Comparison of ENCODE assay signal across 8 cellular contexts in the genomic region with DNA sequence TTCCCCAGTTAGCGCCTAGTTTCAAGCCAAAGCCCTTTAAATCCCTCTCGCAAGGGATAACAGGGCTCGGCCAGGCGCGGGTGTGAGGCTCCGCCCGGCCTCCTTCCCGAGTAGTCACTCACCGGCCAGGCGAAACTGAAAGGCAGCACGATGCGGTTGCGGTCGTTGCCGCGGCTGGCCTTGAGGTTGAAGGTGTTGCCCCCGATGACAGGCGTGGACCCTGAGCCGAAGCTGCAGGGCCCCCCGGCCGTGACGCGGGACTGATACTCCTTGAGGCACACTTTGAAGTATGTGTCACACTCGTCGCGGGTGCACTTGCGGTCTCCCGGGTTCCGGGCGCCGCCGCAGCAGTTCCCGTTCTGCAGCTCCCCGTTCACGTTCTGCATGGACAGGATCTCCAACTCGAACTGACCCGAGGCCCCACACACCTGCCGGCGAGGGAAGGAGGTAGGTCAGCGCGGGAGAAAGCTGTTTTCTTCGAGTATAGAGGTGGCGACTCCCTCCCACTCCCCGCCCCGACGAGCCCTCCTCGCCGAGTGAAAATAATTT. TPM values are rescaled to one million over a fixed set of nuclear protein-coding genes. Genes with fewer than 3 reads are reported as not detected.
DNase-seq lines count a peak whose midpoint lies in the region; ATAC-seq and TF ChIP-seq lines count a peak whose summit lies in the region.

No MANE protein-coding gene starts in this region.

- no peaks in the 10 kb centered on the region for H3K27me3 ChIP-seq in SJSA1 (replicated peaks)
- H3K27me3 ChIP-seq in brain microvascular endothelial cell (replicated peaks), result no peaks in the 10 kb centered on the region
- no peaks in the 10 kb centered on the region for H3K27me3 ChIP-seq in skeletal muscle tissue (ENCODE audit: control insufficient read depth in 3 of 3, insufficient read depth in 3 of 3, low read length in 3 of 3)

- H3K4me3 ChIP-seq in SJSA1, result peak overlapping the region; percentile 61
- peak overlapping the region; percentile 86 for H3K4me3 ChIP-seq in brain microvascular endothelial cell (ENCODE audit: low read depth, low read length)
- peak overlapping the region; percentile 86 for H3K4me3 ChIP-seq in iPS-18c (ENCODE audit: insufficient read depth, low read depth, low read length)
- peak overlapping the region; percentile 78 to 88 (median 86) for H3K4me3 ChIP-seq in skeletal muscle tissue (ENCODE audit: low read length in 3 of 3)

- DNase-seq in CD1c-positive myeloid dendritic cell (ENCODE audit: extremely low spot score) (peak; percentile 71), HFFc6 (peak; percentile 37), SJSA1 (ENCODE audit: low read depth in 1 of 2, low spot score in 2 of 2) (peak; percentile 69 to 73), brain microvascular endothelial cell (no peak), DMS114 treated with DMSO at 0.1 percent for 48 hours (lab: John Stamatoyannopoulos, UW; ENCODE audit: unreplicated experiment) (no peak)

- H3K36me3 Mint-ChIP-seq in HFFc6 (ENCODE audit: low read depth), result no peaks in the 10 kb centered on the region

- H3K36me3 ChIP-seq in SJSA1 (peaks cover 24% of the 10 kb centered on the region), brain microvascular endothelial cell (replicated peaks) (peaks cover 24% of the 10 kb centered on the region), skeletal muscle tissue (ENCODE audit: control insufficient read depth in 3 of 3, insufficient read depth in 3 of 3, low read length in 3 of 3) (peaks cover 0 to 8% (median 2%) of the 10 kb centered on the region in 3 donors)

- peak overlapping the region; percentile 98 for H3K4me3 Mint-ChIP-seq in HFFc6

- no peak for TF ChIP-seq CTCF in HFFc6 (IDR thresholded peaks at IDR 0.05)
- TF ChIP-seq CTCF in brain microvascular endothelial cell (IDR thresholded peaks at IDR 0.05; ENCODE audit: low read depth, low read length, missing control alignments), result no peak

- H3K4me1 ChIP-seq in SJSA1 (replicated peaks) (peaks cover 37% of the 10 kb centered on the region), skeletal muscle tissue (ENCODE audit: control insufficient read depth in 3 of 3, insufficient read depth in 3 of 3, low read length in 3 of 3) (peaks cover 15 to 29% (median 28%) of the 10 kb centered on the region in 3 donors)

- peak overlapping the region; percentile 44 for H3K27ac ChIP-seq in SJSA1
- peak overlapping the region; percentile 97 for H3K27ac ChIP-seq in brain microvascular endothelial cell
- peak overlapping the region; percentile 89 for H3K27ac ChIP-seq in skeletal muscle tissue (ENCODE audit: low read depth, low read length)

- peaks cover 9% of the 10 kb centered on the region for H3K27me3 Mint-ChIP-seq in HFFc6 (ENCODE audit: insufficient read depth)

- H3K9me3 Mint-ChIP-seq in HFFc6, result no peaks in the 10 kb centered on the region

- peak overlapping the region; percentile 81 for H3K27ac Mint-ChIP-seq in HFFc6

- in situ Hi-C loops in brain microvascular endothelial cell (cut with HindIII; ENCODE audit: low pct_ligation_motif_present, low sequenced_read_pairs), result no loop called here

- H3K9me3 ChIP-seq in SJSA1 (replicated peaks), result no peaks in the 10 kb centered on the region
- H3K9me3 ChIP-seq in iPS-18c (ENCODE audit: control insufficient read depth, insufficient read depth, low read length), result no peaks in the 10 kb centered on the region
- no peaks in the 10 kb centered on the region for H3K9me3 ChIP-seq in skeletal muscle tissue (ENCODE audit: control insufficient read depth in 3 of 3, low read length in 3 of 3)

- peak overlapping the region; percentile 85 to 89 (median 87) for H3K9ac ChIP-seq in skeletal muscle tissue (ENCODE audit: low read depth in 1 of 3, low read length in 3 of 3)

- peaks cover 14% of the 10 kb centered on the region for H3K4me1 Mint-ChIP-seq in HFFc6 (ENCODE audit: low read depth)

- ATAC-seq in GM18517 (IDR thresholded peaks at IDR 0.05; ENCODE audit: unreplicated experiment), result no peak

RNA-seq across cellular contexts. Expression of a gene that starts 1.1 kb away (rescaled TPM):
- 1 to 10 TPM; 3.0 to 9.3 (median 8.2) TPM for total RNA-seq in HFFc6 (2021; fragmentation: NEBNext Ultra II Directional; extraction: Animal tissue kit (Norgen Biotek cat#: 25700))
- 40.4 and 40.9 TPM in 2 replicates for total RNA-seq in SJSA1 (2014; rRNA removed; shearing (Covaris generic))
- total RNA-seq in skeletal muscle tissue, result 60.5 TPM

Comparison
In these comparisons a context has a peak if more than half of its experiments do, and no peak if none do; other contexts are left out.
1. DNase-seq: peak in CD1c-positive myeloid dendritic cell (single experiment), HFFc6 (single experiment) and SJSA1 (2 of 2); none in brain microvascular endothelial cell (single experiment) and DMS114 treated with DMSO at 0.1 percent for 48 hours (single experiment).
2. H3K27ac ChIP-seq: peak in every context shown above with its lines; median percentile 97 in brain microvascular endothelial cell; 89 in skeletal muscle tissue; 44 in SJSA1.
3. Peak in every context shown above with its lines, with median percentiles within 50 percentile points of each other: H3K4me3 ChIP-seq.